ENCODE assay signal across 27 cellular contexts in genomic region chr4:76253511-76253910, GRCh38.
"Had no signal": no experiment of that assay in that cellular context is flagged by ENCODE, and none has a peak within 500 bp of the region (broad histone marks: within the 10 kb centered on the region; RNA-seq: fewer than 3 reads in every experiment).

No MANE protein-coding gene starts in this region.

- ATAC-seq: naive thymus-derived CD4-positive, alpha-beta T cell; natural killer cell; psoas muscle; right cardiac atrium; right lobe of liver; stimulated activated effector memory CD8-positive, alpha-beta T cell treated with anti-CD3 and anti-CD28 coated beads, Interleukin-12 subunit alpha, Interleukin-12 subunit beta, amount 100 ng/mL, for 72 hours; stimulated activated naive B cell treated with anti-CD40 and anti-IgM and Interleukin-4, amounts not matched to agents 10 μg/mL and 1 μg/mL and 100 μg/mL, for 72 hours had no signal

- H3K4me3 ChIP-seq: neural progenitor cell, ovary, psoas muscle, right lobe of liver, sigmoid colon, stomach, suprapubic skin, testis, tibial nerve, upper lobe of left lung, uterus had no signal

- H3K4me1 ChIP-seq: neural progenitor cell had no signal

- H3K27ac ChIP-seq: neural progenitor cell, ovary, parathyroid adenoma, psoas muscle, sigmoid colon, suprapubic skin, testis, tibial nerve, upper lobe of left lung, uterus had no signal

- H3K27me3 ChIP-seq: ovary, right lobe of liver, sigmoid colon, testis, upper lobe of left lung, uterus had no signal

- DNase-seq: naive thymus-derived CD4-positive, alpha-beta T cell; natural killer cell; occipital lobe; ovary; posterior cingulate gyrus; psoas muscle; right cardiac atrium; right lobe of liver; sigmoid colon; small intestine; stimulated activated CD4-positive, alpha-beta T cell treated with anti-CD3 and anti-CD28 coated beads, Interleukin-15, amount 100 ng/mL, for 24 hours; stimulated activated CD4-positive, alpha-beta T cell treated with anti-CD3 and anti-CD28 coated beads, Interleukin-2, amount 100 ng/mL, for 24 hours; stimulated activated CD4-positive, alpha-beta T cell treated with anti-CD3 and anti-CD28 coated beads, Interleukin-2, amount 100 ng/mL, for 48 hours; stimulated activated CD4-positive, alpha-beta T cell treated with anti-CD3 and anti-CD28 coated beads, Interleukin-4, amount 100 ng/mL, for 24 hours; stimulated activated naive B cell treated with anti-CD40 and anti-IgM and Interleukin-4, amounts not matched to agents 10 μg/mL and 1 μg/mL and 100 μg/mL, for 72 hours; stimulated activated naive CD4-positive, alpha-beta T cell treated with Interleukin-2 at 50 U/mL for 16 hours; stomach; substantia nigra; testis; trophoblast cell; uterus had no signal

- H3K36me3 ChIP-seq: neural progenitor cell, ovary, right lobe of liver, sigmoid colon, suprapubic skin, tibial nerve, upper lobe of left lung, uterus had no signal

- H3K9me3 ChIP-seq: ovary, psoas muscle, right lobe of liver, sigmoid colon, stomach, suprapubic skin, testis, tibial nerve, upper lobe of left lung, uterus had no signal
